8 cellular contexts compared by ENCODE assay signal in the genomic region with DNA sequence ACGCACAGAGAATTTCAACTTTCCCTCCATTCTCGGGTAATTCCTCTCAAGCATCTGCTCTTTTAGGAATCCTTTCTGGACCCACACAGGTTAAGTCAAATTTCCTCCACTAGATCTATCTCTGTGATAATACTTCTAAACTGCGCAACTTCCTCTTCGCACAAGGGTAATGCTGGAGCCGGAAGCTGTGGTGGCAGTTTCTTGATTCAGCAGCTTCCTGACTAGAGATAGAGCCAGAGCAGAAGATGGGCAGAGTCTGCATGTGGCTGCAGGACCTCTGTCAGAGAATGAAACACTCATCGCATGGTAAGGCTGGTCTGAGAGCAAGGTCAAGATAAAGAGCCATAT. TPM values are rescaled to one million over a fixed set of nuclear protein-coding genes. Genes with fewer than 3 reads are reported as not detected.
DNase-seq lines count a peak whose midpoint lies in the region; ATAC-seq and TF ChIP-seq lines count a peak whose summit lies in the region.

No MANE protein-coding gene starts in this region.

- H3K27me3 Mint-ChIP-seq in activated naive CD4-positive, alpha-beta T cell treated with anti-CD3 and anti-CD28 coated beads, Interleukin-2, amount 50 U/mL, for 24 hours: no peaks in the 10 kb centered on the region
- peaks cover 2% of the 10 kb centered on the region for H3K27me3 Mint-ChIP-seq in neural progenitor cell (ENCODE audit: insufficient read depth, low read depth)

- no peaks in the 10 kb centered on the region; the same call in 1 of the 2 replicates for H3K9me3 ChIP-seq in SK-N-MC (ENCODE audit: low read depth, low read length)
- H3K9me3 ChIP-seq in psoas muscle: no peaks in the 10 kb centered on the region
- H3K9me3 ChIP-seq in neural progenitor cell (ENCODE audit: low read depth): no peaks in the 10 kb centered on the region

- WGBS in psoas muscle, 3 donors: 62 to 70% (median 66%) methylated on average over 6 of the region's 6 CpGs

- H3K4me3 ChIP-seq in SK-N-MC (peak overlapping the region; percentile 69), psoas muscle (no peak overlapping the region), neural progenitor cell (no peak overlapping the region)

- peak; percentile 86 for ATAC-seq in GM18511 (IDR thresholded peaks at IDR 0.05; ENCODE audit: unreplicated experiment)
- peak; percentile 83 for ATAC-seq in HG02884 (IDR thresholded peaks at IDR 0.05; ENCODE audit: unreplicated experiment)
- ATAC-seq in psoas muscle: peak in 3 of 4 donors; percentile 30 to 49 (median 41)

- TF ChIP-seq CTCF in psoas muscle (IDR thresholded peaks at IDR 0.05) (no peak), neural progenitor cell (IDR thresholded peaks at IDR 0.05) (no peak)

- peak overlapping the region; percentile 94 for H3K4me3 Mint-ChIP-seq in activated naive CD4-positive, alpha-beta T cell treated with anti-CD3 and anti-CD28 coated beads, Interleukin-2, amount 50 U/mL, for 24 hours
- no peak overlapping the region for H3K4me3 Mint-ChIP-seq in neural progenitor cell

- no peaks in the 10 kb centered on the region for H3K4me1 ChIP-seq in psoas muscle
- no peaks in the 10 kb centered on the region for H3K4me1 ChIP-seq in neural progenitor cell

- H3K27me3 ChIP-seq in psoas muscle (ENCODE audit: insufficient read depth in 3 of 3, low read length in 2 of 3) (peaks cover 0 to 2% (median 0%) of the 10 kb centered on the region in 3 donors), neural progenitor cell (no peaks in the 10 kb centered on the region)

- intact Hi-C loops in psoas muscle (cut with DNase I): no loop called here

- no peaks in the 10 kb centered on the region for H3K9me3 Mint-ChIP-seq in activated naive CD4-positive, alpha-beta T cell treated with anti-CD3 and anti-CD28 coated beads, Interleukin-2, amount 50 U/mL, for 24 hours
- no peaks in the 10 kb centered on the region for H3K9me3 Mint-ChIP-seq in neural progenitor cell

- H3K27ac ChIP-seq in SK-N-MC (peak overlapping the region; percentile 100), psoas muscle (no peak overlapping the region), neural progenitor cell (no peak overlapping the region)

- peaks cover 11% of the 10 kb centered on the region for H3K36me3 ChIP-seq in SK-N-MC (ENCODE audit: insufficient read depth, low read length)
- no peaks in the 10 kb centered on the region for H3K36me3 ChIP-seq in psoas muscle (ENCODE audit: insufficient read depth in 1 of 2, low read depth in 1 of 2)
- H3K36me3 ChIP-seq in neural progenitor cell: no peaks in the 10 kb centered on the region

- no peaks in the 10 kb centered on the region for H3K79me2 ChIP-seq in neural progenitor cell (ENCODE audit: low read depth)

- no peaks in the 10 kb centered on the region for H3F3A ChIP-seq in neural progenitor cell (ENCODE audit: low read depth)

- peaks cover 80% of the 10 kb centered on the region for H3K4me1 Mint-ChIP-seq in activated naive CD4-positive, alpha-beta T cell treated with anti-CD3 and anti-CD28 coated beads, Interleukin-2, amount 50 U/mL, for 24 hours
- no peaks in the 10 kb centered on the region for H3K4me1 Mint-ChIP-seq in neural progenitor cell

- H2AFZ ChIP-seq in neural progenitor cell (replicated peaks): no peak overlapping the region

- H3K9ac ChIP-seq in SK-N-MC (ENCODE audit: insufficient read length) (peak overlapping the region; percentile 20), neural progenitor cell (no peak overlapping the region)

- H3K27ac Mint-ChIP-seq in activated naive CD4-positive, alpha-beta T cell treated with anti-CD3 and anti-CD28 coated beads, Interleukin-2, amount 50 U/mL, for 24 hours: peak overlapping the region; percentile 100
- H3K27ac Mint-ChIP-seq in neural progenitor cell: no peak overlapping the region

- H4K20me1 ChIP-seq in neural progenitor cell (ENCODE audit: low read depth): no peaks in the 10 kb centered on the region

- peak; percentile 96 for DNase-seq in SK-N-MC (ENCODE audit: low read depth, low spot score)
- peak; percentile 21 to 59 for DNase-seq in psoas muscle
- no peak for DNase-seq in NCI-H446 treated with DMSO at 0.1 percent for 48 hours (lab: John Stamatoyannopoulos, UW)
- DNase-seq in DMS53 treated with DMSO at 0.1 percent for 48 hours (lab: John Stamatoyannopoulos, UW; ENCODE audit: unreplicated experiment): no peak
- no peak for DNase-seq in neural progenitor cell (ENCODE audit: low spot score)

- H3K36me3 Mint-ChIP-seq in activated naive CD4-positive, alpha-beta T cell treated with anti-CD3 and anti-CD28 coated beads, Interleukin-2, amount 50 U/mL, for 24 hours: peaks cover 6% of the 10 kb centered on the region
- H3K36me3 Mint-ChIP-seq in neural progenitor cell: no peaks in the 10 kb centered on the region

- no peak overlapping the region for H3K4me2 ChIP-seq in neural progenitor cell

RNA-seq across cellular contexts. Expression of gene CDC42SE2, which starts 11.1 kb away (rescaled TPM):
- 10 to 100 TPM in 3 of 4 donors, 1 to 10 TPM in 1; 8.5 to 11.9 (median 10.5) TPM for total RNA-seq in psoas muscle
- 10 to 100 TPM in 1 of 3 donors, 1 to 10 TPM in 2; 8.9 to 39.2 (median 9.6) TPM for polyA plus RNA-seq in psoas muscle
- 52.8 and 79.9 TPM in 2 replicates for total RNA-seq in neural progenitor cell (ENCODE audit: low replicate concordance)

Comparison
In these comparisons a context has a peak if more than half of its experiments do, and no peak if none do; other contexts are left out.
1. DNase-seq: peak in SK-N-MC (single experiment) and psoas muscle (2 of 2); none in NCI-H446 treated with DMSO at 0.1 percent for 48 hours (single experiment), DMS53 treated with DMSO at 0.1 percent for 48 hours (single experiment) and neural progenitor cell (single experiment).
2. Peak in every context shown above with its lines, with median percentiles within 50 percentile points of each other: ATAC-seq.